1 cellular context compared by ENCODE assay signal in the genomic region with DNA sequence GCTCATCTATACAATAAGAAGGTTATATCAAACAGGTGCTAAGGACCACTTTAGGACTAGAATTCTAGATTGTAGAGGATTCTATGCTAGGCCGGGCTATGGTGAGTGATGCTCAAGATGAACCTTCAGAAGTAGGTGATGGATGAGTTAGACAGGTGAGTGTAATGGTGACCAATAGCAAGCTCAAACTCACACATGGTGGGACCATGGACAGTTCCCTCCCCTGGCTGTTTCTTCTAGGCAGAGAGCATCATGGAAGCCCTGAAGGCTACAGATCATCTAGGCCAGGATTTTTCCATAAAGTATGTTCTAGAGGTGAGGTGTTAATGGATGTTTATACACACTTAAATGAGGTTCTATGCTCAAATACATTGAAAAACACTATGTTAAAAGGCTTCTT.
TF ChIP-seq lines count a peak whose summit lies in the region.

No MANE protein-coding gene starts in this region.

TF ChIP-seq in HepG2, 621 proteins besides CTCF, POLR2A, EP300 and RAD21:
- no peak for TF ChIP-seq ZNF33A (CRISPR knock-in tag; IDR thresholded peaks at IDR 0.05; ENCODE audit: borderline replicate concordance)
- no peak for TF ChIP-seq SIX1 (CRISPR knock-in tag; IDR thresholded peaks at IDR 0.05; ENCODE audit: borderline replicate concordance)
- no peak for TF ChIP-seq ZNF350 (CRISPR knock-in tag; IDR thresholded peaks at IDR 0.05; ENCODE audit: borderline replicate concordance, low read depth)
- no peak for TF ChIP-seq POLR2G (IDR thresholded peaks at IDR 0.05; ENCODE audit: low read depth, low read length)
- TF ChIP-seq MIER3 (CRISPR knock-in tag; IDR thresholded peaks at IDR 0.05; ENCODE audit: borderline replicate concordance) = no peak
- no peak for TF ChIP-seq LCORL (IDR thresholded peaks at IDR 0.05)
- TF ChIP-seq LCORL (CRISPR knock-in tag; IDR thresholded peaks at IDR 0.05) = no peak
- TF ChIP-seq MIER2 (CRISPR knock-in tag; IDR thresholded peaks at IDR 0.05) = peak; percentile 88
- TF ChIP-seq HHEX (CRISPR knock-in tag; IDR thresholded peaks at IDR 0.05) = no peak
- no peak for TF ChIP-seq ZNF550 (CRISPR knock-in tag; IDR thresholded peaks at IDR 0.05; ENCODE audit: borderline replicate concordance)
- TF ChIP-seq KLF9 (CRISPR knock-in tag; IDR thresholded peaks at IDR 0.05; ENCODE audit: low read depth) = no peak
- no peak for TF ChIP-seq ZSCAN29 (CRISPR knock-in tag; conservative IDR thresholded peaks at IDR 0.05)
- TF ChIP-seq, protein P1, sequence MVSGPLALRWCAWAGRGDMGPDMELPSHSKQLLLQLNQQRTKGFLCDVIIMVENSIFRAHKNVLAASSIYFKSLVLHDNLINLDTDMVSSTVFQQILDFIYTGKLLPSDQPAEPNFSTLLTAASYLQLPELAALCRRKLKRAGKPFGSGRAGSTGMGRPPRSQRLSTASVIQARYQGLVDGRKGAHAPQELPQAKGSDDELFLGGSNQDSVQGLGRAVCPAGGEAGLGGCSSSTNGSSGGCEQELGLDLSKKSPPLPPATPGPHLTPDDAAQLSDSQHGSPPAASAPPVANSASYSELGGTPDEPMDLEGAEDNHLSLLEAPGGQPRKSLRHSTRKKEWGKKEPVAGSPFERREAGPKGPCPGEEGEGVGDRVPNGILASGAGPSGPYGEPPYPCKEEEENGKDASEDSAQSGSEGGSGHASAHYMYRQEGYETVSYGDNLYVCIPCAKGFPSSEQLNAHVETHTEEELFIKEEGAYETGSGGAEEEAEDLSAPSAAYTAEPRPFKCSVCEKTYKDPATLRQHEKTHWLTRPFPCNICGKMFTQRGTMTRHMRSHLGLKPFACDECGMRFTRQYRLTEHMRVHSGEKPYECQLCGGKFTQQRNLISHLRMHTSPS (CRISPR knock-in tag; IDR thresholded peaks at IDR 0.05; ENCODE audit: low read depth) = no peak
- TF ChIP-seq, protein P2, sequence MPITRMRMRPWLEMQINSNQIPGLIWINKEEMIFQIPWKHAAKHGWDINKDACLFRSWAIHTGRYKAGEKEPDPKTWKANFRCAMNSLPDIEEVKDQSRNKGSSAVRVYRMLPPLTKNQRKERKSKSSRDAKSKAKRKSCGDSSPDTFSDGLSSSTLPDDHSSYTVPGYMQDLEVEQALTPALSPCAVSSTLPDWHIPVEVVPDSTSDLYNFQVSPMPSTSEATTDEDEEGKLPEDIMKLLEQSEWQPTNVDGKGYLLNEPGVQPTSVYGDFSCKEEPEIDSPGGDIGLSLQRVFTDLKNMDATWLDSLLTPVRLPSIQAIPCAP (CRISPR knock-in tag; IDR thresholded peaks at IDR 0.05; ENCODE audit: low read depth) = no peak
- TF ChIP-seq ZNF441 (CRISPR knock-in tag; IDR thresholded peaks at IDR 0.05; ENCODE audit: borderline replicate concordance) = no peak
- TF ChIP-seq, protein P3, sequence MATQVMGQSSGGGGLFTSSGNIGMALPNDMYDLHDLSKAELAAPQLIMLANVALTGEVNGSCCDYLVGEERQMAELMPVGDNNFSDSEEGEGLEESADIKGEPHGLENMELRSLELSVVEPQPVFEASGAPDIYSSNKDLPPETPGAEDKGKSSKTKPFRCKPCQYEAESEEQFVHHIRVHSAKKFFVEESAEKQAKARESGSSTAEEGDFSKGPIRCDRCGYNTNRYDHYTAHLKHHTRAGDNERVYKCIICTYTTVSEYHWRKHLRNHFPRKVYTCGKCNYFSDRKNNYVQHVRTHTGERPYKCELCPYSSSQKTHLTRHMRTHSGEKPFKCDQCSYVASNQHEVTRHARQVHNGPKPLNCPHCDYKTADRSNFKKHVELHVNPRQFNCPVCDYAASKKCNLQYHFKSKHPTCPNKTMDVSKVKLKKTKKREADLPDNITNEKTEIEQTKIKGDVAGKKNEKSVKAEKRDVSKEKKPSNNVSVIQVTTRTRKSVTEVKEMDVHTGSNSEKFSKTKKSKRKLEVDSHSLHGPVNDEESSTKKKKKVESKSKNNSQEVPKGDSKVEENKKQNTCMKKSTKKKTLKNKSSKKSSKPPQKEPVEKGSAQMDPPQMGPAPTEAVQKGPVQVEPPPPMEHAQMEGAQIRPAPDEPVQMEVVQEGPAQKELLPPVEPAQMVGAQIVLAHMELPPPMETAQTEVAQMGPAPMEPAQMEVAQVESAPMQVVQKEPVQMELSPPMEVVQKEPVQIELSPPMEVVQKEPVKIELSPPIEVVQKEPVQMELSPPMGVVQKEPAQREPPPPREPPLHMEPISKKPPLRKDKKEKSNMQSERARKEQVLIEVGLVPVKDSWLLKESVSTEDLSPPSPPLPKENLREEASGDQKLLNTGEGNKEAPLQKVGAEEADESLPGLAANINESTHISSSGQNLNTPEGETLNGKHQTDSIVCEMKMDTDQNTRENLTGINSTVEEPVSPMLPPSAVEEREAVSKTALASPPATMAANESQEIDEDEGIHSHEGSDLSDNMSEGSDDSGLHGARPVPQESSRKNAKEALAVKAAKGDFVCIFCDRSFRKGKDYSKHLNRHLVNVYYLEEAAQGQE (IDR thresholded peaks at IDR 0.05; ENCODE audit: borderline replicate concordance in 1 of 2, low read depth in 1 of 2, low read length in 2 of 2) = peak; percentile 52 to 89
- no peak for TF ChIP-seq RFXAP (CRISPR knock-in tag; IDR thresholded peaks at IDR 0.05; ENCODE audit: borderline replicate concordance)
- TF ChIP-seq, protein P4, sequence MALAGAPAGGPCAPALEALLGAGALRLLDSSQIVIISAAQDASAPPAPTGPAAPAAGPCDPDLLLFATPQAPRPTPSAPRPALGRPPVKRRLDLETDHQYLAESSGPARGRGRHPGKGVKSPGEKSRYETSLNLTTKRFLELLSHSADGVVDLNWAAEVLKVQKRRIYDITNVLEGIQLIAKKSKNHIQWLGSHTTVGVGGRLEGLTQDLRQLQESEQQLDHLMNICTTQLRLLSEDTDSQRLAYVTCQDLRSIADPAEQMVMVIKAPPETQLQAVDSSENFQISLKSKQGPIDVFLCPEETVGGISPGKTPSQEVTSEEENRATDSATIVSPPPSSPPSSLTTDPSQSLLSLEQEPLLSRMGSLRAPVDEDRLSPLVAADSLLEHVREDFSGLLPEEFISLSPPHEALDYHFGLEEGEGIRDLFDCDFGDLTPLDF (CRISPR knock-in tag; IDR thresholded peaks at IDR 0.05) = no peak
